ENCODE assay signal across 8 cellular contexts in the genomic region with DNA sequence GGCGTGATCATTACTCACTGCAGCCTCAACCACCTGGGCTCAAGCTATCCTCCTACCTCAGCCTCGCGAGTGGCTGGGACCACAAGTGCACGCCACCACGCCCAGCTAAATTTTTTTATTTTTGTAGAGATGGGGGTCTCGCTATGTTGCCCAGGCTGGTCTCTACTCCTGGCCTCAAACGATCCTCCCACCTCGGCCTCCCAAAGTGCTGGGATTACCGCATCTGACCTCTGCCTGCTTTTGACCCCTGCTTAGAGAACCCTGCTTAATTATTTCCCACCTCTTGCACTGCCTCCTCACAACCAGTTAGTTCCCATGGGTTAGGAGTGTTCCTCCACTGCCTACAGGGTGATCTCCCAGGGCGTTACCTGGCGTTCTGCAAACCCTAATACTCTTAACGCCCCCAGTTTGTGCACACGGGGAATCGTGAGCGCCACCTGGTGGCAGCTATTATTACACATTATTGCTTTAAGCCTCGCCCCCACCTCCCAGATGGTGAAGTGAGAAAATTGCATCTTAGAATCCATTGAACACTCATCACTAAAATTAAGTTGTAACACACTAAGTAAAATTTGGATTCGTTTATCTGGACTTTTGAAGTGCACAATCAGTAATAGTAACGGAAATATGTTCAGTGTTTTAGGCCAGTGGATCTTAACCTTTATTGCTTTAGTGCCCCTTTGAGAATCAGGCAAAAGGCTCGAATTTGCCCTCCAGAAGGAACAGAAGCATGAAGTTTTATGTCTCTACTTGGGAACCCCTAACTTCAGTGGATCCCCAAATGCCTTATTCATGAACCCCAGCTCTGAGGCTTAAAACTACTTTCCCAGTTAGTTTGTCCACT.
DNase-seq lines count a peak whose midpoint lies in the region; ATAC-seq lines count a peak whose summit lies in the region.

No MANE protein-coding gene starts in this region.

- DNase-seq in NCI-H2196 (lab: John Stamatoyannopoulos, UW; ENCODE audit: unreplicated experiment) = peak; percentile 59
- DNase-seq in NCI-H2196 treated with DMSO at 0.1 percent for 48 hours (lab: John Stamatoyannopoulos, UW; ENCODE audit: unreplicated experiment) = no peak
- peak; percentile 11 for DNase-seq in NCI-H1694 (lab: John Stamatoyannopoulos, UW)
- DNase-seq in activated CD4-positive, alpha-beta T cell treated with anti-CD3 and anti-CD28 coated beads for 48 hours = peak; percentile 80
- peak; percentile 19 for DNase-seq in dedifferentiated amniotic fluid mesenchymal stem cell (ENCODE audit: extremely low spot score)
- peak; percentile 16 for DNase-seq in mucosa of gallbladder (ENCODE audit: low spot score)
- peak; percentile 73 for DNase-seq in stimulated activated naive CD8-positive, alpha-beta T cell treated with anti-CD3 and anti-CD28 coated beads, Interleukin-15, Interleukin-2, amounts not matched to agents 100 U/mL and 50 U/mL, for 24 hours
- no peak for DNase-seq in NCI-H187 (lab: John Stamatoyannopoulos, UW)

- peak; percentile 57 for ATAC-seq in stimulated activated naive CD8-positive, alpha-beta T cell treated with anti-CD3 and anti-CD28 coated beads, Interleukin-15, Interleukin-2, amounts not matched to agents 100 U/mL and 50 U/mL, for 24 hours

Comparison
In these comparisons a context has a peak if more than half of its experiments do, and no peak if none do; other contexts are left out.
1. DNase-seq: peak in NCI-H2196 (single experiment), NCI-H1694 (single experiment), activated CD4-positive, alpha-beta T cell treated with anti-CD3 and anti-CD28 coated beads for 48 hours (single experiment), dedifferentiated amniotic fluid mesenchymal stem cell (single experiment), mucosa of gallbladder (single experiment) and stimulated activated naive CD8-positive, alpha-beta T cell treated with anti-CD3 and anti-CD28 coated beads, Interleukin-15, Interleukin-2, amounts not matched to agents 100 U/mL and 50 U/mL, for 24 hours (single experiment); none in NCI-H2196 treated with DMSO at 0.1 percent for 48 hours (single experiment) and NCI-H187 (0 of 2).